ENCODE assay signal across 9 cellular contexts in genomic region chr16:58264961-58265479, GRCh38. TPM values are rescaled to one million over a fixed set of nuclear protein-coding genes. Genes with fewer than 3 reads are reported as not detected.
DNase-seq lines count a peak whose midpoint lies in the region; FAIRE-seq and TF ChIP-seq lines count a peak whose summit lies in the region.
"Had no signal": no experiment of that assay in that cellular context is flagged by ENCODE, and none has a peak within 500 bp of the region (broad histone marks: within the 10 kb centered on the region; RNA-seq: fewer than 3 reads in every experiment).

No MANE protein-coding gene starts in this region.

- no peak for DNase-seq in activated naive CD8-positive, alpha-beta T cell treated with anti-CD3 and anti-CD28 coated beads for 36 hours
- DNase-seq in RPMI8226 = peak; percentile 36
- DNase-seq in fibroblast of mammary gland (ENCODE audit: low read depth) = peak; percentile 74
- peak; percentile 56 for DNase-seq in stromal cell of bone marrow (ENCODE audit: low read depth)
- DNase-seq in GM12892 (ENCODE audit: insufficient read length) = no peak
- DNase-seq in cerebellar cortex (ENCODE audit: low spot score) = no peak
- no peak for DNase-seq in mesothelial cell of epicardium (ENCODE audit: low spot score in 2 of 2, unreplicated experiment in 2 of 2)

- TF ChIP-seq POLR2A in GM12892 (IDR thresholded peaks at IDR 0.05; ENCODE audit: low read depth, low read length) = no peak

- H3K9me3 Mint-ChIP-seq in activated naive CD8-positive, alpha-beta T cell (ENCODE audit: low read depth) = no peaks in the 10 kb centered on the region
- H3K9me3 Mint-ChIP-seq in activated naive CD8-positive, alpha-beta T cell treated with anti-CD3 and anti-CD28 coated beads for 36 hours = no peaks in the 10 kb centered on the region
- H3K9me3 Mint-ChIP-seq in mesothelial cell of epicardium = no peaks in the 10 kb centered on the region
- H3K9me3 Mint-ChIP-seq: WTC11 had no signal

- H3K4me1 Mint-ChIP-seq in activated naive CD8-positive, alpha-beta T cell (ENCODE audit: low read depth) = peaks cover 3% of the 10 kb centered on the region
- H3K4me1 Mint-ChIP-seq in activated naive CD8-positive, alpha-beta T cell treated with anti-CD3 and anti-CD28 coated beads for 36 hours = peaks cover 5% of the 10 kb centered on the region
- H3K4me1 Mint-ChIP-seq in mesothelial cell of epicardium = no peaks in the 10 kb centered on the region
- H3K4me1 Mint-ChIP-seq: WTC11 had no signal

- no peak overlapping the region for H3K4me3 ChIP-seq in fibroblast of mammary gland (ENCODE audit: control insufficient read depth, low read depth, low read length)

- H3K27ac Mint-ChIP-seq in activated naive CD8-positive, alpha-beta T cell = peak overlapping the region; percentile 46
- H3K27ac Mint-ChIP-seq in activated naive CD8-positive, alpha-beta T cell treated with anti-CD3 and anti-CD28 coated beads for 36 hours = no peak overlapping the region
- H3K27ac Mint-ChIP-seq in mesothelial cell of epicardium = no peak overlapping the region
- H3K27ac Mint-ChIP-seq: WTC11 had no signal

- H3K27me3 Mint-ChIP-seq in activated naive CD8-positive, alpha-beta T cell = no peaks in the 10 kb centered on the region
- no peaks in the 10 kb centered on the region for H3K27me3 Mint-ChIP-seq in activated naive CD8-positive, alpha-beta T cell treated with anti-CD3 and anti-CD28 coated beads for 36 hours
- no peaks in the 10 kb centered on the region for H3K27me3 Mint-ChIP-seq in mesothelial cell of epicardium (ENCODE audit: low read depth)

- FAIRE-seq in GM12892 (lab: Jason Lieb, UNC) = no peak

- H3K36me3 Mint-ChIP-seq in activated naive CD8-positive, alpha-beta T cell = peaks cover 2% of the 10 kb centered on the region
- H3K36me3 Mint-ChIP-seq in activated naive CD8-positive, alpha-beta T cell treated with anti-CD3 and anti-CD28 coated beads for 36 hours = no peaks in the 10 kb centered on the region
- H3K36me3 Mint-ChIP-seq in mesothelial cell of epicardium = no peaks in the 10 kb centered on the region
- H3K36me3 Mint-ChIP-seq: WTC11 had no signal

- no peak overlapping the region for H3K4me3 Mint-ChIP-seq in activated naive CD8-positive, alpha-beta T cell
- H3K4me3 Mint-ChIP-seq in activated naive CD8-positive, alpha-beta T cell treated with anti-CD3 and anti-CD28 coated beads for 36 hours = no peak overlapping the region
- H3K4me3 Mint-ChIP-seq in mesothelial cell of epicardium = no peak overlapping the region
- H3K4me3 Mint-ChIP-seq: WTC11 had no signal

- TF ChIP-seq CTCF in fibroblast of mammary gland (conservative IDR thresholded peaks at IDR 0.05; ENCODE audit: control insufficient read depth, insufficient read depth, low read depth, low read length) = no peak
- TF ChIP-seq CTCF in mesothelial cell of epicardium (IDR thresholded peaks at IDR 0.05; ENCODE audit: unreplicated experiment) = no peak

RNA-seq across cellular contexts. Expression of gene PRSS54, which starts 29.8 kb away (rescaled TPM):
- not detected for total RNA-seq in activated naive CD8-positive, alpha-beta T cell treated with anti-CD3 and anti-CD28 coated beads for 36 hours
- not detected for polyA plus RNA-seq in GM12892 (2012; ENCODE audit: missing spikeins)
- not detected in 3 replicates for total RNA-seq in mesothelial cell of epicardium
- total RNA-seq: WTC11 had no signal

Comparison
In these comparisons a context has a peak if more than half of its experiments do, and no peak if none do; other contexts are left out.
1. DNase-seq: peak in RPMI8226 (single experiment), fibroblast of mammary gland (single experiment) and stromal cell of bone marrow (single experiment); none in activated naive CD8-positive, alpha-beta T cell treated with anti-CD3 and anti-CD28 coated beads for 36 hours (single experiment), GM12892 (single experiment), cerebellar cortex (single experiment) and mesothelial cell of epicardium (0 of 2).